Comparison of ENCODE assay signal across 18 cellular contexts in genomic region chr7:102992509-102992819, GRCh38.
DNase-seq lines count a peak whose midpoint lies in the region; ATAC-seq and TF ChIP-seq lines count a peak whose summit lies in the region.
"Had no signal": no experiment of that assay in that cellular context is flagged by ENCODE, and none has a peak within 500 bp of the region (broad histone marks: within the 10 kb centered on the region; RNA-seq: fewer than 3 reads in every experiment).

No MANE protein-coding gene starts in this region.

- H3K4me3 Mint-ChIP-seq in activated T-cell treated with anti-CD3 and anti-CD28 coated beads, Interleukin-2, amount 50 U/mL, for 72 hours = no peak overlapping the region
- H3K4me3 Mint-ChIP-seq: activated naive CD4-positive, alpha-beta T cell treated with anti-CD3 and anti-CD28 coated beads for 36 hours; H9 had no signal

- no peaks in the 10 kb centered on the region for H3K27me3 Mint-ChIP-seq in activated T-cell treated with anti-CD3 and anti-CD28 coated beads, Interleukin-2, amount 50 U/mL, for 72 hours (ENCODE audit: low read depth)
- H3K27me3 Mint-ChIP-seq: progenitor cell of endocrine pancreas had no signal

- peaks cover 40% of the 10 kb centered on the region for H3K4me1 ChIP-seq in GM23248 (ENCODE audit: insufficient read depth)
- H3K4me1 ChIP-seq in ascending aorta = peaks cover 14 to 41% of the 10 kb centered on the region in 2 donors
- peaks cover 17% of the 10 kb centered on the region for H3K4me1 ChIP-seq in left ventricle myocardium inferior
- H3K4me1 ChIP-seq in skeletal muscle satellite cell (ENCODE audit: control insufficient read depth, insufficient read depth, low read length) = peaks cover 52% of the 10 kb centered on the region

- no peak for ATAC-seq in GM21529 (IDR thresholded peaks at IDR 0.05; ENCODE audit: unreplicated experiment)
- ATAC-seq in activated T-cell treated with anti-CD3 and anti-CD28 coated beads, Interleukin-2, amount 50 U/mL, for 72 hours (replicated peaks in 1 of 2) = no peak

- H3K9me3 Mint-ChIP-seq in activated T-cell treated with anti-CD3 and anti-CD28 coated beads, Interleukin-2, amount 50 U/mL, for 72 hours = no peaks in the 10 kb centered on the region
- H3K9me3 Mint-ChIP-seq: activated naive CD4-positive, alpha-beta T cell treated with anti-CD3 and anti-CD28 coated beads for 36 hours; H9 had no signal

- H3K36me3 ChIP-seq in GM23248 (ENCODE audit: low read depth) (no peaks in the 10 kb centered on the region), ascending aorta (no peaks in the 10 kb centered on the region), left ventricle myocardium inferior (no peaks in the 10 kb centered on the region), skeletal muscle satellite cell (ENCODE audit: insufficient read depth, low read length) (no peaks in the 10 kb centered on the region)
- H3K36me3 ChIP-seq: BE2C had no signal

- H3K4me1 Mint-ChIP-seq in activated T-cell treated with anti-CD3 and anti-CD28 coated beads, Interleukin-2, amount 50 U/mL, for 72 hours (ENCODE audit: low read depth) = no peaks in the 10 kb centered on the region
- H3K4me1 Mint-ChIP-seq: H9 had no signal

- no peak overlapping the region for H2AFZ ChIP-seq in GM23248

- H3F3A ChIP-seq in GM23248 (ENCODE audit: insufficient read depth) = peaks cover 32% of the 10 kb centered on the region

- no peak overlapping the region for H3K27ac Mint-ChIP-seq in activated T-cell treated with anti-CD3 and anti-CD28 coated beads, Interleukin-2, amount 50 U/mL, for 72 hours
- H3K27ac Mint-ChIP-seq: activated naive CD4-positive, alpha-beta T cell treated with anti-CD3 and anti-CD28 coated beads for 36 hours; H9; progenitor cell of endocrine pancreas had no signal

- H3K4me2 ChIP-seq in GM23248 (ENCODE audit: unreplicated experiment) (no peak overlapping the region), skeletal muscle satellite cell (ENCODE audit: low read length) (peak overlapping the region; percentile 22)

- H3K9ac ChIP-seq in GM23248 (no peak overlapping the region), skeletal muscle satellite cell (ENCODE audit: low read depth, low read length) (no peak overlapping the region)

- no peaks in the 10 kb centered on the region for H3K27me3 ChIP-seq in GM23248 (replicated peaks; ENCODE audit: insufficient read depth)
- no peaks in the 10 kb centered on the region for H3K27me3 ChIP-seq in ascending aorta
- no peaks in the 10 kb centered on the region for H3K27me3 ChIP-seq in left ventricle myocardium inferior (ENCODE audit: low read depth)
- no peaks in the 10 kb centered on the region for H3K27me3 ChIP-seq in skeletal muscle satellite cell (ENCODE audit: control insufficient read depth, insufficient read depth, low read length)
- H3K27me3 ChIP-seq: BE2C had no signal

- TF ChIP-seq CTCF in ascending aorta (IDR thresholded peaks at IDR 0.05) (no peak), left ventricle myocardium inferior (IDR thresholded peaks at IDR 0.05; ENCODE audit: borderline replicate concordance) (no peak)

- no peaks in the 10 kb centered on the region for H3K36me3 Mint-ChIP-seq in activated T-cell treated with anti-CD3 and anti-CD28 coated beads, Interleukin-2, amount 50 U/mL, for 72 hours (ENCODE audit: insufficient read depth in 2 of 2)

- no peaks in the 10 kb centered on the region for H3K79me2 ChIP-seq in GM23248 (ENCODE audit: insufficient read depth)

- H3K4me3 ChIP-seq in GM23248 (no peak overlapping the region), ascending aorta (peak overlapping the region in 1 of 2 donors; percentile 30), left ventricle myocardium inferior (no peak overlapping the region), skeletal muscle satellite cell (ENCODE audit: low read length) (no peak overlapping the region)

- in situ Hi-C loops in GM23248 (cut with MboI) = no loop called here

- no peaks in the 10 kb centered on the region for H3K9me2 ChIP-seq in GM23248 (ENCODE audit: insufficient read depth)

- H3K9me3 ChIP-seq in GM23248 (ENCODE audit: low read depth) (no peaks in the 10 kb centered on the region), ascending aorta (no peaks in the 10 kb centered on the region), left ventricle myocardium inferior (replicated peaks) (no peaks in the 10 kb centered on the region), skeletal muscle satellite cell (replicated peaks; ENCODE audit: low read length) (no peaks in the 10 kb centered on the region)
- H3K9me3 ChIP-seq: BE2C had no signal

- DNase-seq in GM23248 (no peak), ascending aorta (ENCODE audit: low spot score in 2 of 2) (no peak), left ventricle myocardium inferior (no peak), NCI-H2196 (lab: John Stamatoyannopoulos, UW; ENCODE audit: unreplicated experiment) (no peak), cerebellar cortex (ENCODE audit: low spot score) (no peak)
- DNase-seq in activated T-cell treated with anti-CD3 and anti-CD28 coated beads, Interleukin-2, amount 50 U/mL, for 72 hours = no peak
- DNase-seq: activated CD4-positive, alpha-beta T cell treated with anti-CD3 and anti-CD28 coated beads for 4 hours; activated CD8-positive, alpha-beta memory T cell treated with anti-CD3 and anti-CD28 coated beads, Interleukin-2, amount 50 U/mL, for 48 hours; activated naive CD4-positive, alpha-beta T cell treated with anti-CD3 and anti-CD28 coated beads for 36 hours; BE2C; DMS153; H9; hippocampal formation; NCI-H187 treated with DMSO at 0.1 percent for 48 hours; stimulated activated CD4-positive, alpha-beta T cell treated with anti-CD3 and anti-CD28 coated beads, Interleukin-15, amount 100 ng/mL, for 24 hours had no signal

- intact Hi-C loops in ascending aorta (cut with DNase I) = loop anchor here (2.0 to 5.0 kb wide), 2 partner anchors 58 to 120 kb away; no protein-coding TSS in a partner anchor
- intact Hi-C loops in left ventricle myocardium inferior (cut with micrococcal nuclease) = no loop called here

- 53 to 58% methylated on average over 2 of the region's 2 CpGs for WGBS in GM23248 (ENCODE audit: low coverage in 1 of 2, low lambda C conversion rate in 2 of 2, missing lambda C conversion rate in 2 of 2), 2 experiments

- H4K20me1 ChIP-seq in GM23248 (ENCODE audit: insufficient read depth) = no peaks in the 10 kb centered on the region

- peak overlapping the region; percentile 29; the same call in 1 of the 2 replicates for H3K27ac ChIP-seq in GM23248
- peak overlapping the region; percentile 81 to 92 for H3K27ac ChIP-seq in ascending aorta
- peak overlapping the region; percentile 76 for H3K27ac ChIP-seq in left ventricle myocardium inferior (replicated peaks)

Comparison
In these comparisons a context has a peak if more than half of its experiments do, and no peak if none do; other contexts are left out.
1. H3K27ac ChIP-seq: peak in every context shown above with its lines; median percentile 86 in ascending aorta; 76 in left ventricle myocardium inferior; 29 in GM23248.